ENCODE assay signal across 22 cellular contexts in genomic region chr2:205465791-205466190, GRCh38.
DNase-seq lines count a peak whose midpoint lies in the region; ATAC-seq and TF ChIP-seq lines count a peak whose summit lies in the region.
"Had no signal": no experiment of that assay in that cellular context is flagged by ENCODE, and none has a peak within 500 bp of the region (broad histone marks: within the 10 kb centered on the region; RNA-seq: fewer than 3 reads in every experiment).

No MANE protein-coding gene starts in this region.

- no peak for TF ChIP-seq CTCF in H9 (conservative IDR thresholded peaks at IDR 0.05)
- TF ChIP-seq CTCF in WTC11 (IDR thresholded peaks at IDR 0.05), result no peak
- TF ChIP-seq CTCF in neural cell (IDR thresholded peaks at IDR 0.05; ENCODE audit: poor library complexity, severe bottlenecking), result no peak
- no peak for TF ChIP-seq CTCF in smooth muscle cell (IDR thresholded peaks at IDR 0.05; ENCODE audit: borderline replicate concordance, insufficient read depth, poor library complexity, severe bottlenecking)

- H4K5ac ChIP-seq in H9 (ENCODE audit: insufficient read length, low read depth, low read length), result no peak overlapping the region

- H3K79me1 ChIP-seq in H9 (ENCODE audit: insufficient read depth, low read depth, low read length, poor library complexity, severe bottlenecking), result no peaks in the 10 kb centered on the region

- H3K9ac ChIP-seq in H9 (ENCODE audit: extremely low read depth, insufficient read length, low read length), result no peak overlapping the region
- no peak overlapping the region for H3K9ac ChIP-seq in neural cell (ENCODE audit: low read length)
- H3K9ac ChIP-seq in smooth muscle cell (ENCODE audit: low read depth), result no peak overlapping the region
- H3K9ac ChIP-seq: GM23248 had no signal

- H3K4me3 ChIP-seq in neural cell (ENCODE audit: low read length) (no peak overlapping the region), smooth muscle cell (no peak overlapping the region)
- H3K4me3 ChIP-seq: A549, GM23248 had no signal

- H3K23me2 ChIP-seq in H9 (ENCODE audit: insufficient read length, low read depth, low read length, poor library complexity, severe bottlenecking), result no peaks in the 10 kb centered on the region

- peaks cover 13% of the 10 kb centered on the region; the same call in 1 of the 2 replicates for H3K4me1 ChIP-seq in H9 (ENCODE audit: insufficient read depth, low read length)
- H3K4me1 ChIP-seq in smooth muscle cell (ENCODE audit: low read depth), result peaks cover 24% of the 10 kb centered on the region
- H3K4me1 ChIP-seq: A549, BE2C had no signal

- H3K36me3 Mint-ChIP-seq in H9 (ENCODE audit: insufficient read depth in 1 of 3, low read depth in 3 of 3), result peaks cover 0 to 25% (median 17%) of the 10 kb centered on the region in 3 experiments; a peak in 5 of 7 replicates
- no peaks in the 10 kb centered on the region; the same call in none of the 2 replicates for H3K36me3 Mint-ChIP-seq in WTC11
- H3K36me3 Mint-ChIP-seq: CD4-positive, alpha-beta memory T cell; IgD-negative memory B cell had no signal

- H3K27ac Mint-ChIP-seq in H9 (peak overlapping the region; percentile 44 to 83 (median 74); a peak in 6 of 7 replicates), WTC11 (peak overlapping the region; percentile 48)
- H3K27ac Mint-ChIP-seq: CD4-positive, alpha-beta memory T cell; HFFc6; IgD-negative memory B cell had no signal

- H2BK5ac ChIP-seq in H9 (ENCODE audit: insufficient read length, low read length), result no peak overlapping the region

- intact Hi-C loops in head of caudate nucleus (cut with DNase I), result no loop called here

- WGBS in H9 (ENCODE audit: extremely low coverage, insufficient read length, low lambda C conversion rate), result no CpG with 5 or more reads among the region's 3 CpGs
- WGBS in smooth muscle cell (ENCODE audit: low lambda C conversion rate), result 55% methylated on average over 3 of the region's 3 CpGs

- H3K27ac ChIP-seq in H9 (ENCODE audit: insufficient read length, low read depth, low read length) (peak overlapping the region; percentile 8), neural cell (ENCODE audit: low read length) (peak overlapping the region; percentile 23), smooth muscle cell (ENCODE audit: low read depth) (no peak overlapping the region)
- H3K27ac ChIP-seq: A549, C4-2B, GM23248, HL-60 had no signal

- no peak overlapping the region for H2BK120ac ChIP-seq in H9 (ENCODE audit: low read depth, low read length, poor library complexity, severe bottlenecking)

- no peaks in the 10 kb centered on the region for H3K9me3 ChIP-seq in H9 (ENCODE audit: control insufficient read depth, low read depth, low read length)
- no peaks in the 10 kb centered on the region for H3K9me3 ChIP-seq in neural cell (ENCODE audit: low read length)
- H3K9me3 ChIP-seq in smooth muscle cell (replicated peaks; ENCODE audit: low read depth), result no peaks in the 10 kb centered on the region
- H3K9me3 ChIP-seq: A549, BE2C had no signal

- H2BK12ac ChIP-seq in H9 (ENCODE audit: insufficient read length, low read depth, low read length), result no peak overlapping the region

- H4K8ac ChIP-seq in H9 (replicated peaks; ENCODE audit: insufficient read length, low read depth, low read length), result no peak overlapping the region

- no peak for TF ChIP-seq RAD21 in neural cell (conservative IDR thresholded peaks at IDR 0.05)

- H3K36me3 ChIP-seq in neural cell (ENCODE audit: insufficient read depth, low read length) (no peaks in the 10 kb centered on the region), smooth muscle cell (ENCODE audit: low read depth) (no peaks in the 10 kb centered on the region)
- H3K36me3 ChIP-seq: BE2C had no signal

- H2AK5ac ChIP-seq in H9 (ENCODE audit: insufficient read length, low read length), result no peak overlapping the region

- H3K4me1 Mint-ChIP-seq in H9 (peaks cover 69 to 76% of the 10 kb centered on the region in 2 experiments), WTC11 (peaks cover 76% of the 10 kb centered on the region)
- H3K4me1 Mint-ChIP-seq: CD4-positive, alpha-beta memory T cell; IgD-negative memory B cell had no signal

- peak; percentile 50 for DNase-seq in H9
- DNase-seq in WTC11 (ENCODE audit: low spot score), result peak; percentile 17
- DNase-seq in iPS DF 19.7 (ENCODE audit: low read depth, low spot score), result peak; percentile 56
- DNase-seq in HUDEP-2 (lab: John Stamatoyannopoulos, UW; ENCODE audit: unreplicated experiment in 76 of 76), result no peak
- DNase-seq in head of caudate nucleus, result no peak
- DNase-seq in DMS79 treated with DMSO at 0.1 percent for 48 hours (lab: John Stamatoyannopoulos, UW), result no peak
- DNase-seq in smooth muscle cell (lab: John Stamatoyannopoulos, UW; ENCODE audit: unreplicated experiment), result no peak
- DNase-seq: BE2C; CD4-positive, alpha-beta memory T cell; COR-L47; DMS153; DND-41; GF-D8; GM23248; HCEC 1CT; HFFc6; KG1 had no signal

- H3K79me2 ChIP-seq in H9 (ENCODE audit: insufficient read depth, low read length) (no peaks in the 10 kb centered on the region), neural cell (replicated peaks; ENCODE audit: insufficient read depth, low read length) (no peaks in the 10 kb centered on the region), smooth muscle cell (ENCODE audit: low read depth) (no peaks in the 10 kb centered on the region)

- H4K91ac ChIP-seq in H9 (ENCODE audit: insufficient read length, low read depth, low read length), result no peak overlapping the region

- no peak overlapping the region for H2BK15ac ChIP-seq in H9 (ENCODE audit: low read depth, low read length)

- H4K20me1 ChIP-seq in H9 (ENCODE audit: control insufficient read depth, insufficient read depth, insufficient read length) (no peaks in the 10 kb centered on the region), neural cell (ENCODE audit: insufficient read depth) (no peaks in the 10 kb centered on the region), smooth muscle cell (ENCODE audit: low read depth) (no peaks in the 10 kb centered on the region)

- H3K27me3 ChIP-seq in H9 (ENCODE audit: insufficient read depth, low read length) (no peaks in the 10 kb centered on the region; the same call in 1 of the 2 replicates), neural cell (ENCODE audit: insufficient read depth, low read depth, low read length) (no peaks in the 10 kb centered on the region), smooth muscle cell (ENCODE audit: low read depth) (no peaks in the 10 kb centered on the region)
- H3K27me3 ChIP-seq: BE2C had no signal

- H3K14ac ChIP-seq in H9 (ENCODE audit: insufficient read depth, low read length), result no peak overlapping the region

- CTCF ChIA-PET in WTC11 (lab: Charles Lee), result interaction anchor here (0.5 to 1.3 kb wide), 5 partner anchors 210 to 584 kb away, joined by 3 to 4 read pairs (median 3); no protein-coding TSS in a partner anchor

- POLR2A ChIA-PET in WTC11 (lab: Charles Lee), result no interaction called here

- no peak overlapping the region for H3K23ac ChIP-seq in H9 (ENCODE audit: insufficient read length, low read depth, low read length)

- H2BK20ac ChIP-seq in H9 (ENCODE audit: low read depth, low read length, poor library complexity, severe bottlenecking), result no peak overlapping the region

- H3K56ac ChIP-seq in H9 (ENCODE audit: insufficient read length, low read depth, low read length), result no peak overlapping the region

- no peaks in the 10 kb centered on the region for H3K9me2 ChIP-seq in neural cell (ENCODE audit: insufficient read depth, low read length)

- H2AFZ ChIP-seq in H9 (ENCODE audit: low read length), result no peak overlapping the region
- H2AFZ ChIP-seq in neural cell (ENCODE audit: low read depth, low read length), result no peak overlapping the region
- H2AFZ ChIP-seq in smooth muscle cell (ENCODE audit: low read depth), result no peak overlapping the region
- H2AFZ ChIP-seq: GM23248 had no signal

- no peaks in the 10 kb centered on the region for H3F3A ChIP-seq in neural cell (ENCODE audit: insufficient read depth, low read length, poor library complexity, severe bottlenecking)
- no peaks in the 10 kb centered on the region for H3F3A ChIP-seq in smooth muscle cell (ENCODE audit: low read depth)

- no peak overlapping the region; a peak in 1 of 5 replicates for H3K4me3 Mint-ChIP-seq in H9
- H3K4me3 Mint-ChIP-seq in WTC11, result no peak overlapping the region
- H3K4me3 Mint-ChIP-seq: CD4-positive, alpha-beta memory T cell; HFFc6; IgD-negative memory B cell had no signal

- H3K27me3 Mint-ChIP-seq in H9 (ENCODE audit: low read depth) (peaks cover 7% of the 10 kb centered on the region; the same call in 1 of the 2 replicates), WTC11 (ENCODE audit: low read depth) (peaks cover 20% of the 10 kb centered on the region)

- peak overlapping the region; percentile 9 for H3K4me2 ChIP-seq in H9 (ENCODE audit: insufficient read depth, insufficient read length, low read length)
- no peak overlapping the region for H3K4me2 ChIP-seq in neural cell (ENCODE audit: low read length)
- no peak overlapping the region for H3K4me2 ChIP-seq in smooth muscle cell
- H3K4me2 ChIP-seq: A549 had no signal

- no peak overlapping the region for H3K4ac ChIP-seq in H9 (ENCODE audit: low read depth, low read length)

- H3K9me3 Mint-ChIP-seq in H9 (peaks cover 0 to 7% of the 10 kb centered on the region in 2 experiments; a peak in 4 of 5 replicates), WTC11 (peaks cover 15% of the 10 kb centered on the region)
- H3K9me3 Mint-ChIP-seq: HFFc6 had no signal

- TF ChIP-seq EP300 in neural cell (conservative IDR thresholded peaks at IDR 0.05; ENCODE audit: poor library complexity, severe bottlenecking), result no peak

- ATAC-seq in WTC11, result peak; percentile 92
- ATAC-seq: A549 had no signal

- no peak overlapping the region for H3K18ac ChIP-seq in H9 (ENCODE audit: insufficient read length, low read depth, low read length)

- H3T11ph ChIP-seq in H9 (ENCODE audit: low read length), result no peak overlapping the region

TF ChIP-seq in neural cell, 6 proteins besides CTCF, POLR2A, EP300 and RAD21 (continues in another document):
- TF ChIP-seq POLR2AphosphoS5 (IDR thresholded peaks at IDR 0.05), result no peak

Comparison
In these comparisons a context has a peak if more than half of its experiments do, and no peak if none do; other contexts are left out.
1. DNase-seq: peak in H9 (single experiment), WTC11 (single experiment) and iPS DF 19.7 (single experiment); none in HUDEP-2 (0 of 76), head of caudate nucleus (0 of 42), DMS79 treated with DMSO at 0.1 percent for 48 hours (single experiment) and smooth muscle cell (single experiment).